ENCODE assay signal across 8 cellular contexts in genomic region chr21:17585875-17586450, GRCh38. TPM values are rescaled to one million over a fixed set of nuclear protein-coding genes. Genes with fewer than 3 reads are reported as not detected.
DNase-seq lines count a peak whose midpoint lies in the region; ATAC-seq and TF ChIP-seq lines count a peak whose summit lies in the region.

No MANE protein-coding gene starts in this region.

- H3K27ac Mint-ChIP-seq in Calu3 (ENCODE audit: unreplicated experiment), result no peak overlapping the region

- 4 to 9% methylated on average over 3 of the region's 3 CpGs for WGBS in lung, 2 donors

- H3K4me3 ChIP-seq in HFF-Myc (replicated peaks; ENCODE audit: low read depth, low read length) (no peak overlapping the region), lung (no peak overlapping the region)

- no peaks in the 10 kb centered on the region for H3K27me3 ChIP-seq in lung (ENCODE audit: control insufficient read depth, insufficient read depth)

- peak; percentile 17 for TF ChIP-seq CTCF in Calu3 (IDR thresholded peaks at IDR 0.05; ENCODE audit: unreplicated experiment)
- peak; percentile 36 for TF ChIP-seq CTCF in HFF-Myc (IDR thresholded peaks at IDR 0.05; ENCODE audit: low read depth, low read length, missing control alignments)
- peak; percentile 29 for TF ChIP-seq CTCF in lung (IDR thresholded peaks at IDR 0.05; ENCODE audit: control extremely low read depth, extremely low read depth)

- intact Hi-C loops in Calu3 (cut with micrococcal nuclease; ENCODE audit: unreplicated experiment), result loop anchor here (1.0 kb wide), 1 partner anchor 199 kb away; no protein-coding TSS in a partner anchor

- H3K27ac ChIP-seq in lung (ENCODE audit: low read depth in 1 of 2, low read length in 1 of 2), result no peak overlapping the region

- H3K36me3 ChIP-seq in lung (ENCODE audit: control insufficient read depth in 2 of 2, insufficient read depth in 2 of 2, low read length in 2 of 2), result no peaks in the 10 kb centered on the region

- DNase-seq in Calu3 (peak; percentile 22), HFF-Myc (ENCODE audit: extremely low read depth, low read depth) (peak; percentile 52), NCI-H748 (lab: John Stamatoyannopoulos, UW; ENCODE audit: unreplicated experiment) (peak; percentile 55), cerebellum (ENCODE audit: low spot score) (peak; percentile 2), lung (ENCODE audit: low spot score) (no peak)
- no peak for DNase-seq in activated effector memory CD4-positive, alpha-beta T cell treated with anti-CD3 and anti-CD28 coated beads, Interleukin-2, amount 50 U/mL, for 16 hours

- no peak overlapping the region for H3K4me3 Mint-ChIP-seq in Calu3 (ENCODE audit: low read depth, unreplicated experiment)

- no peaks in the 10 kb centered on the region for H3K9me3 ChIP-seq in lung (ENCODE audit: control insufficient read depth in 2 of 2, insufficient read depth in 1 of 2, low read length in 1 of 2)

- BruUV-seq in Calu3 (replicated peaks; lab: Mats Ljungman, UMichigan), result no TSS peak

- no peak for ATAC-seq in lung (ENCODE audit: insufficient read depth, low FRiP score)
- no peak for ATAC-seq in HG03457 (IDR thresholded peaks at IDR 0.05; ENCODE audit: unreplicated experiment)
- ATAC-seq in HG02610 (IDR thresholded peaks at IDR 0.05; ENCODE audit: unreplicated experiment), result no peak

- no peaks in the 10 kb centered on the region for H3K4me1 Mint-ChIP-seq in Calu3 (ENCODE audit: low read depth, unreplicated experiment)

- no peaks in the 10 kb centered on the region for H3K9me3 Mint-ChIP-seq in Calu3 (ENCODE audit: low read depth, unreplicated experiment)

- no peaks in the 10 kb centered on the region for H3K4me1 ChIP-seq in lung (ENCODE audit: control insufficient read depth in 2 of 2, insufficient read depth in 2 of 2, low read length in 2 of 2)

- H3K27me3 Mint-ChIP-seq in Calu3 (ENCODE audit: unreplicated experiment), result no peaks in the 10 kb centered on the region

- CTCF ChIA-PET in Calu3 (lab: Charles Lee), result interaction anchor here (0.7 to 1.4 kb wide), 3 partner anchors 31 to 199 kb away, joined by 3 to 11 read pairs (median 3); no protein-coding TSS in a partner anchor

- H3K36me3 Mint-ChIP-seq in Calu3 (ENCODE audit: insufficient read depth, unreplicated experiment), result no peaks in the 10 kb centered on the region

RNA-seq across cellular contexts. Expression of gene BTG3, which starts 26.7 kb away (rescaled TPM):
- total RNA-seq in Calu3 (2022) (28.0 and 39.0 TPM in 2 replicates), cerebellum (23.2 TPM), lung (100 to 1,000 TPM in 1 of 2 donors, 10 to 100 TPM in 1; 47.9 to 120 TPM)
- polyA plus RNA-seq in lung, result 10 to 100 TPM; 60.4 to 85.5 TPM

Comparison
In these comparisons a context has a peak if more than half of its experiments do, and no peak if none do; other contexts are left out.
1. DNase-seq: peak in Calu3 (single experiment), HFF-Myc (single experiment), NCI-H748 (single experiment) and cerebellum (single experiment); none in lung (single experiment) and activated effector memory CD4-positive, alpha-beta T cell treated with anti-CD3 and anti-CD28 coated beads, Interleukin-2, amount 50 U/mL, for 16 hours (single experiment).
2. Peak in every context shown above with its lines, with median percentiles within 50 percentile points of each other: CTCF ChIP-seq.